ENCODE assay signal across 8 cellular contexts in genomic region chr1:220736283-220736682, GRCh38. TPM values are rescaled to one million over a fixed set of nuclear protein-coding genes. Genes with fewer than 3 reads are reported as not detected.
"Had no signal": no experiment of that assay in that cellular context is flagged by ENCODE, and none has a peak within 500 bp of the region (broad histone marks: within the 10 kb centered on the region; RNA-seq: fewer than 3 reads in every experiment).

No MANE protein-coding gene starts in this region.

RNA-seq across cellular contexts. Expression of gene MTARC2, which starts 11.8 kb away (rescaled TPM):
- total RNA-seq: activated naive CD4-positive, alpha-beta T cell treated with anti-CD3 and anti-CD28 coated beads for 36 hours; activated naive CD4-positive, alpha-beta T cell treated with anti-CD3 and anti-CD28 coated beads, Interleukin-2, amount 50 U/mL, for 72 hours; activated naive CD8-positive, alpha-beta T cell treated with anti-CD3 and anti-CD28 coated beads for 36 hours; activated naive CD8-positive, alpha-beta T cell treated with anti-CD3 and anti-CD28 coated beads, Interleukin-2, amount 10 ng/mL, durations not matched to agents 7 days and 5 days; activated T-cell treated with anti-CD3 and anti-CD28 coated beads, Interleukin-2, amount 50 U/mL, for 72 hours; activated T-helper 1 cell treated with anti-CD3 and anti-CD28 coated beads, Interleukin-12 subunit alpha, Interleukin-12 subunit beta, Interleukin-2, Interleukin-4 antibody, amounts not matched to agents 30 ng/mL and 10 ng/mL and 1 ng/mL, durations not matched to agents 14 hours and 24 hours and 36 hours; activated T-helper 17 cell treated with anti-CD3 and anti-CD28 coated beads, Interleukin-2, amount 50 U/mL, for 72 hours; activated T-helper 2 cell treated with anti-CD3 and anti-CD28 coated beads, Interferon-gamma antibody, Interleukin-2, Interleukin-4, amounts not matched to agents 10 μg/mL and 5 μg/mL and 100 μg/mL, durations not matched to agents 14 hours and 24 hours and 36 hours had no signal

RNA-seq across cellular contexts. Expression of gene MTARC1, which starts 50.4 kb away (rescaled TPM):
- total RNA-seq: activated naive CD4-positive, alpha-beta T cell treated with anti-CD3 and anti-CD28 coated beads for 36 hours; activated naive CD4-positive, alpha-beta T cell treated with anti-CD3 and anti-CD28 coated beads, Interleukin-2, amount 50 U/mL, for 72 hours; activated naive CD8-positive, alpha-beta T cell treated with anti-CD3 and anti-CD28 coated beads, Interleukin-2, amount 10 ng/mL, durations not matched to agents 7 days and 5 days; activated T-cell treated with anti-CD3 and anti-CD28 coated beads, Interleukin-2, amount 50 U/mL, for 72 hours; activated T-helper 1 cell treated with anti-CD3 and anti-CD28 coated beads, Interleukin-12 subunit alpha, Interleukin-12 subunit beta, Interleukin-2, Interleukin-4 antibody, amounts not matched to agents 30 ng/mL and 10 ng/mL and 1 ng/mL, durations not matched to agents 14 hours and 24 hours and 36 hours; activated T-helper 2 cell treated with anti-CD3 and anti-CD28 coated beads, Interferon-gamma antibody, Interleukin-2, Interleukin-4, amounts not matched to agents 10 μg/mL and 5 μg/mL and 100 μg/mL, durations not matched to agents 14 hours and 24 hours and 36 hours had no signal
